In genomic region chr22:36277482-36278291, GRCh38 we compare ENCODE assay signal across 8 cellular contexts. TPM values are rescaled to one million over a fixed set of nuclear protein-coding genes. Genes with fewer than 3 reads are reported as not detected.
A peak's percentile ranks its signal among the peaks of the same experiment; 100 is the strongest.
DNase-seq lines count a peak whose midpoint lies in the region; ATAC-seq and TF ChIP-seq lines count a peak whose summit lies in the region.

No MANE protein-coding gene starts in this region.

- TF ChIP-seq POLR2A in lower leg skin (IDR thresholded peaks at IDR 0.05): no peak

- peaks cover 46% of the 10 kb centered on the region for H3K36me3 Mint-ChIP-seq in central memory CD8-positive, alpha-beta T cell (ENCODE audit: insufficient read depth)

- DNase-seq in GM12864 (ENCODE audit: low read depth) (no peak), left lung (peak in 1 of 2 donors; percentile 51), lower leg skin (ENCODE audit: low spot score in 2 of 2) (no peak), NCI-H2107 treated with DMSO at 0.1 percent for 48 hours (lab: John Stamatoyannopoulos, UW; ENCODE audit: unreplicated experiment) (no peak)
- peak; percentile 41 to 43 for DNase-seq in central memory CD8-positive, alpha-beta T cell (ENCODE audit: low spot score in 2 of 2)
- DNase-seq in stimulated activated CD8-positive, alpha-beta memory T cell treated with anti-CD3 and anti-CD28 coated beads, Interleukin-12 subunit alpha, Interleukin-12 subunit beta, amount 100 ng/mL, for 1 hour (ENCODE audit: low read depth): peak; percentile 26

- no peaks in the 10 kb centered on the region for H3K27me3 Mint-ChIP-seq in central memory CD8-positive, alpha-beta T cell

- H3K4me3 Mint-ChIP-seq in central memory CD8-positive, alpha-beta T cell: no peak overlapping the region

- no peaks in the 10 kb centered on the region for H3K9me3 Mint-ChIP-seq in central memory CD8-positive, alpha-beta T cell

- H3K27me3 ChIP-seq in Loucy (ENCODE audit: insufficient read depth, low read length, poor library complexity, severe bottlenecking): no peaks in the 10 kb centered on the region
- H3K27me3 ChIP-seq in left lung: no peaks in the 10 kb centered on the region

- TF ChIP-seq CTCF in GM12864 (IDR thresholded peaks at IDR 0.05; ENCODE audit: low read depth, low read length, missing control alignments) (peak; percentile 93), Loucy (conservative IDR thresholded peaks at IDR 0.05; ENCODE audit: low read length) (peak; percentile 73), left lung (IDR thresholded peaks at IDR 0.05) (peak; percentile 63 to 73), lower leg skin (IDR thresholded peaks at IDR 0.05) (peak in 1 of 3 donors; percentile 9)

- H3K4me3 ChIP-seq in GM12864 (ENCODE audit: low read depth, low read length) (no peak overlapping the region), Loucy (ENCODE audit: low read length, poor library complexity, severe bottlenecking) (no peak overlapping the region), left lung (no peak overlapping the region), lower leg skin (ENCODE audit: low read depth, poor library complexity, severe bottlenecking) (no peak overlapping the region)

- peaks cover 2% of the 10 kb centered on the region for H4K20me1 ChIP-seq in Loucy (ENCODE audit: insufficient read depth, low read length, poor library complexity, severe bottlenecking)

- H3K4me1 ChIP-seq in Loucy (ENCODE audit: insufficient read depth, low read length, poor library complexity, severe bottlenecking): no peaks in the 10 kb centered on the region
- H3K4me1 ChIP-seq in left lung: peaks cover 6 to 17% of the 10 kb centered on the region in 2 donors

- H3K9me2 ChIP-seq in Loucy (replicated peaks; ENCODE audit: low read depth, low read length): no peaks in the 10 kb centered on the region

- H3F3A ChIP-seq in Loucy (ENCODE audit: low read depth): peaks cover 4% of the 10 kb centered on the region; the same call in 1 of the 2 replicates

- H3K36me3 ChIP-seq in Loucy (ENCODE audit: insufficient read depth, low read length) (peaks cover 18% of the 10 kb centered on the region), left lung (peaks cover 0 to 32% of the 10 kb centered on the region in 2 donors)

- intact Hi-C loops in left lung (cut with DNase I) (loop anchor here in 1 of 2 donors (10.0 kb wide), 1 partner anchor 83 kb away; no protein-coding TSS in a partner anchor), lower leg skin (cut with DNase I; ENCODE audit: low total_unique reads) (no loop called here)

- H3K27ac Mint-ChIP-seq in central memory CD8-positive, alpha-beta T cell (ENCODE audit: low read depth): peak overlapping the region; percentile 6

- H3K4me2 ChIP-seq in Loucy (ENCODE audit: low read depth, low read length, poor library complexity, severe bottlenecking): no peak overlapping the region

- peak; percentile 81 to 83 for ATAC-seq in activated CD4-positive, CD25-positive, alpha-beta regulatory T cell treated with anti-CD3 and anti-CD28 coated beads, Interleukin-2, amount 50 U/mL, for 24 hours
- peak; percentile 82 for ATAC-seq in central memory CD8-positive, alpha-beta T cell (replicated peaks; ENCODE audit: extremely low read depth, poor library complexity, severe bottlenecking)
- ATAC-seq in left lung: peak; percentile 85

- H3K27ac ChIP-seq in left lung: no peak overlapping the region

- H3K9me3 ChIP-seq in Loucy (ENCODE audit: insufficient read depth, low read depth, low read length) (no peaks in the 10 kb centered on the region), left lung (no peaks in the 10 kb centered on the region)

- no peaks in the 10 kb centered on the region for H3K79me2 ChIP-seq in Loucy (ENCODE audit: insufficient read depth, low read length)

- peaks cover 13% of the 10 kb centered on the region for H3K4me1 Mint-ChIP-seq in central memory CD8-positive, alpha-beta T cell

- 25 to 27% methylated on average over 18 of the region's 18 CpGs for WGBS in lower leg skin, 2 donors

- H2AFZ ChIP-seq in Loucy (ENCODE audit: low read length): no peak overlapping the region

- H3K9ac ChIP-seq in Loucy (ENCODE audit: low read depth, low read length, poor library complexity, severe bottlenecking): no peak overlapping the region

RNA-seq across cellular contexts. Expression of gene APOL1, which starts 24.8 kb away (rescaled TPM):
- total RNA-seq in left lung (100 to 1,000 TPM in 1 of 2 donors, 10 to 100 TPM in 1; 89.4 to 109 TPM), lower leg skin (1 to 10 TPM in 2 of 4 donors, under 1 TPM in 2; 0.46 to 4.1 (median 2.0) TPM)

RNA-seq across cellular contexts. Expression of gene APOL2, which starts 38.4 kb away (rescaled TPM):
- total RNA-seq in left lung (10 to 100 TPM; 51.3 to 63.0 TPM), lower leg skin (10 to 100 TPM; 14.2 to 24.8 (median 20.0) TPM)

Comparison
In these comparisons a context has a peak if more than half of its experiments do, and no peak if none do; other contexts are left out.
1. DNase-seq: peak in central memory CD8-positive, alpha-beta T cell (2 of 2) and stimulated activated CD8-positive, alpha-beta memory T cell treated with anti-CD3 and anti-CD28 coated beads, Interleukin-12 subunit alpha, Interleukin-12 subunit beta, amount 100 ng/mL, for 1 hour (single experiment); none in GM12864 (single experiment), lower leg skin (0 of 2) and NCI-H2107 treated with DMSO at 0.1 percent for 48 hours (single experiment).
2. RNA of gene APOL1, which starts 24.8 kb away (total RNA-seq): 89.4 to 109 TPM in left lung; 0.46 to 4.1 TPM in lower leg skin; every median in the first group is over 10 times any median in the second.
3. Peak in every context shown above with its lines, with median percentiles within 50 percentile points of each other: ATAC-seq.